In the genomic region with DNA sequence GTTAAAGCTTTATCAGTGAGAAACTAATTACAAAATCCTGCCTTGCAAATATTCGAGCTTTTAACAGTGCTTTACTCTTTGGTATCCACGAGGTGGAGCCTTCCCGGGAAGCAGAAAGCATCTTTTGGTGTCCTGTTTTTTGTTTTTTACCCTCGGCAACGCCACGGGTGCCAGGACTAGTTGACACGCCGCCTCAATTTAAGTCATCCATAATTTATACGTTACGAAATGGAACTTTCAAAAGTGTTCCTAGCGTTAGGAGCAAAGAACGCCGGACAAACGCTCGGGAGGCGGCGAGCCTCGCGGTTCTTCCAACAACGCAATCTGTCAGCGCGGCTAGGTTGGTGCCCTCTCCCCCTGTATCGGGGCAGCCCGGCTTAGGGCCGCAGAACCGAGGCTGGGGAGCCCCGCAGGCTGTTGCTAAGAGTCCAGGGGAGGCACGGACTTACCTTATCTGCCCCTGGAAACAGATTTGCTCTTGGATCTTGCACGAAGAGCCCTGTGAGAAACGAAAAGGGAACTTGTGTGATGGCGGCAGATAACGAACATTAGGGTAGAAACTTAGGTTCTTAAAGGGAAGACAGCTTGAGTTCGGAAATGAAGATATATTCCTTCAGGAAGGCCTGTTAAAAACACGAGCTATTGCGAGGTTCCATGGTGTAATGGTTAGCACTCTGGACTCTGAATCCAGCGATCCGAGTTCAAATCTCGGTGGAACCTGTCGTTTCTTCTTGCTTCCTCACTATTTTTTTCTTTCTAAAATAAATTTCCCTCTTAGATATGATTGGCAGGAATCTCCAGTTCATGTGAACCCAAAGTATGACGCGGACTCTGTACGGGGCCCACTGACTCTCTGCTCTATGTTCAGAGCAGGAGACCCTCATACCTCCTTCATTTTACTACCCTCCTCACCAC, we compare ENCODE assay signal across 8 cellular contexts. TPM values are rescaled to one million over a fixed set of nuclear protein-coding genes. Genes with fewer than 3 reads are reported as not detected.
DNase-seq lines count a peak whose midpoint lies in the region; ATAC-seq and TF ChIP-seq lines count a peak whose summit lies in the region.

No MANE protein-coding gene starts in this region.

- H3K9me3 ChIP-seq in DND-41 (ENCODE audit: insufficient read depth, low read length, severe bottlenecking), result no peaks in the 10 kb centered on the region
- no peaks in the 10 kb centered on the region for H3K9me3 ChIP-seq in Loucy (ENCODE audit: insufficient read depth, low read depth, low read length)
- no peaks in the 10 kb centered on the region for H3K9me3 ChIP-seq in upper lobe of left lung

- H3K4me3 ChIP-seq in DND-41 (ENCODE audit: low read depth in 1 of 2, low read length in 2 of 2) (peak overlapping the region; percentile 51 to 77), Loucy (ENCODE audit: low read length, poor library complexity, severe bottlenecking) (peak overlapping the region; percentile 84), upper lobe of left lung (peak overlapping the region; percentile 65 to 76 (median 70))

- no peaks in the 10 kb centered on the region for H3K9me3 Mint-ChIP-seq in activated naive CD8-positive, alpha-beta T cell treated with anti-CD3 and anti-CD28 coated beads, Interleukin-2, amount 10 ng/mL, durations not matched to agents 7 days and 5 days
- H3K9me3 Mint-ChIP-seq in osteocyte (ENCODE audit: unreplicated experiment), result no peaks in the 10 kb centered on the region

- peak; percentile 82 for TF ChIP-seq CTCF in DND-41 (IDR thresholded peaks at IDR 0.05; ENCODE audit: borderline replicate concordance, extremely low read depth, low read length, poor library complexity, severe bottlenecking)
- peak; percentile 85 for TF ChIP-seq CTCF in Loucy (conservative IDR thresholded peaks at IDR 0.05; ENCODE audit: low read length)
- TF ChIP-seq CTCF in osteocyte (IDR thresholded peaks at IDR 0.05), result peak; percentile 83
- peak; percentile 45 to 63 (median 51) for TF ChIP-seq CTCF in upper lobe of left lung (IDR thresholded peaks at IDR 0.05)

- TF ChIP-seq POLR2A in upper lobe of left lung (IDR thresholded peaks at IDR 0.05), result no peak

- ATAC-seq in DND-41 (ENCODE audit: insufficient read depth, low read depth) (peak; percentile 81), GM21737 (IDR thresholded peaks at IDR 0.05; ENCODE audit: unreplicated experiment) (peak; percentile 73), upper lobe of left lung (ENCODE audit: low FRiP score in 2 of 2) (peak; percentile 83 to 93)
- peak; percentile 68 for ATAC-seq in activated naive CD8-positive, alpha-beta T cell treated with anti-CD3 and anti-CD28 coated beads, Interleukin-2, amount 10 ng/mL, durations not matched to agents 7 days and 5 days (ENCODE audit: low read depth)

- peak; percentile 66 for DNase-seq in DND-41
- peak; percentile 81 for DNase-seq in SK-N-DZ (ENCODE audit: low spot score)
- peak; percentile 57 for DNase-seq in activated naive CD8-positive, alpha-beta T cell treated with anti-CD3 and anti-CD28 coated beads, Interleukin-2, amount 10 ng/mL, durations not matched to agents 7 days and 5 days
- DNase-seq in head of caudate nucleus, result peak; percentile 33 to 87 (median 62)
- peak; percentile 87 for DNase-seq in osteocyte (ENCODE audit: extremely low spot score, unreplicated experiment)
- DNase-seq in upper lobe of left lung, result peak; percentile 51 to 87

- H3K27ac Mint-ChIP-seq in activated naive CD8-positive, alpha-beta T cell treated with anti-CD3 and anti-CD28 coated beads, Interleukin-2, amount 10 ng/mL, durations not matched to agents 7 days and 5 days, result peak overlapping the region; percentile 81
- H3K27ac Mint-ChIP-seq in osteocyte (ENCODE audit: unreplicated experiment), result peak overlapping the region; percentile 79

- H3F3A ChIP-seq in Loucy (ENCODE audit: low read depth), result no peaks in the 10 kb centered on the region

- H3K27me3 Mint-ChIP-seq in activated naive CD8-positive, alpha-beta T cell treated with anti-CD3 and anti-CD28 coated beads, Interleukin-2, amount 10 ng/mL, durations not matched to agents 7 days and 5 days, result peaks cover 34% of the 10 kb centered on the region
- peaks cover 37% of the 10 kb centered on the region for H3K27me3 Mint-ChIP-seq in osteocyte (ENCODE audit: unreplicated experiment)

- POLR2A ChIA-PET in activated naive CD8-positive, alpha-beta T cell treated with anti-CD3 and anti-CD28 coated beads, Interleukin-2, amount 10 ng/mL, durations not matched to agents 7 days and 5 days (lab: Charles Lee), result interaction anchor here (0.7 to 1.6 kb wide), 3 partner anchors 131 to 341 kb away, joined by 3 to 7 read pairs (median 3); a partner anchor contains a TSS

- intact Hi-C loops in head of caudate nucleus (cut with DNase I), result no loop called here

- H3K4me2 ChIP-seq in DND-41 (ENCODE audit: insufficient read depth, low read length) (peak overlapping the region; percentile 74), Loucy (ENCODE audit: low read depth, low read length, poor library complexity, severe bottlenecking) (peak overlapping the region; percentile 82)

- H3K4me1 ChIP-seq in DND-41 (ENCODE audit: insufficient read depth, low read length), result peaks cover 21% of the 10 kb centered on the region
- H3K4me1 ChIP-seq in Loucy (ENCODE audit: insufficient read depth, low read length, poor library complexity, severe bottlenecking), result peaks cover 8% of the 10 kb centered on the region
- peaks cover 6 to 11% (median 6%) of the 10 kb centered on the region in 4 donors for H3K4me1 ChIP-seq in upper lobe of left lung

- H3K27ac ChIP-seq in DND-41 (ENCODE audit: low read length), result peak overlapping the region; percentile 74
- peak overlapping the region; percentile 66 to 93 (median 86) for H3K27ac ChIP-seq in upper lobe of left lung

- H3K36me3 Mint-ChIP-seq in activated naive CD8-positive, alpha-beta T cell treated with anti-CD3 and anti-CD28 coated beads, Interleukin-2, amount 10 ng/mL, durations not matched to agents 7 days and 5 days, result no peaks in the 10 kb centered on the region
- no peaks in the 10 kb centered on the region for H3K36me3 Mint-ChIP-seq in osteocyte (ENCODE audit: unreplicated experiment)

- H2AFZ ChIP-seq in DND-41 (ENCODE audit: low read depth, low read length), result peak overlapping the region; percentile 90
- H2AFZ ChIP-seq in Loucy (ENCODE audit: low read length), result peak overlapping the region; percentile 98

- H3K27me3 ChIP-seq in DND-41 (ENCODE audit: insufficient read depth, low read length, poor library complexity), result no peaks in the 10 kb centered on the region
- H3K27me3 ChIP-seq in Loucy (ENCODE audit: insufficient read depth, low read length, poor library complexity, severe bottlenecking), result peaks cover 10% of the 10 kb centered on the region
- H3K27me3 ChIP-seq in upper lobe of left lung, result peaks cover 0 to 3% (median 0%) of the 10 kb centered on the region in 4 donors

- H3K9ac ChIP-seq in DND-41 (ENCODE audit: low read depth, low read length), result peak overlapping the region; percentile 72
- peak overlapping the region; percentile 93 for H3K9ac ChIP-seq in Loucy (ENCODE audit: low read depth, low read length, poor library complexity, severe bottlenecking)

- H4K20me1 ChIP-seq in DND-41 (ENCODE audit: insufficient read depth, low read length) (no peaks in the 10 kb centered on the region), Loucy (ENCODE audit: insufficient read depth, low read length, poor library complexity, severe bottlenecking) (no peaks in the 10 kb centered on the region)

- WGBS in upper lobe of left lung, 2 donors, result 1% methylated on average over 39 to 42 of the region's 42 CpGs

- H3K4me1 Mint-ChIP-seq in activated naive CD8-positive, alpha-beta T cell treated with anti-CD3 and anti-CD28 coated beads, Interleukin-2, amount 10 ng/mL, durations not matched to agents 7 days and 5 days, result peaks cover 22% of the 10 kb centered on the region
- peaks cover 10% of the 10 kb centered on the region for H3K4me1 Mint-ChIP-seq in osteocyte (ENCODE audit: unreplicated experiment)

- no peaks in the 10 kb centered on the region for H3K79me2 ChIP-seq in DND-41 (ENCODE audit: insufficient read depth, low read length)
- H3K79me2 ChIP-seq in Loucy (ENCODE audit: insufficient read depth, low read length), result no peaks in the 10 kb centered on the region

- H3K9me2 ChIP-seq in Loucy (replicated peaks; ENCODE audit: low read depth, low read length), result no peaks in the 10 kb centered on the region

- TF ChIP-seq EP300 in upper lobe of left lung (IDR thresholded peaks at IDR 0.05), result no peak

- H3K4me3 Mint-ChIP-seq in activated naive CD8-positive, alpha-beta T cell treated with anti-CD3 and anti-CD28 coated beads, Interleukin-2, amount 10 ng/mL, durations not matched to agents 7 days and 5 days, result peak overlapping the region; percentile 90
- peak overlapping the region; percentile 78 for H3K4me3 Mint-ChIP-seq in osteocyte (ENCODE audit: unreplicated experiment)

- H3K36me3 ChIP-seq in DND-41 (ENCODE audit: insufficient read depth, low read length), result no peaks in the 10 kb centered on the region
- no peaks in the 10 kb centered on the region for H3K36me3 ChIP-seq in Loucy (ENCODE audit: insufficient read depth, low read length)
- no peaks in the 10 kb centered on the region for H3K36me3 ChIP-seq in upper lobe of left lung

RNA-seq across cellular contexts. Expression of a gene that starts 46.2 kb away (rescaled TPM):
- polyA plus RNA-seq in SK-N-DZ (2014; cell fraction: cytosol; rRNA removed), result 8.6 and 11.1 TPM in 2 replicates
- polyA plus RNA-seq in SK-N-DZ (2014; cell fraction: nucleus; rRNA removed), result 7.1 and 9.7 TPM in 2 replicates
- 10 to 100 TPM; 13.1 to 14.1 TPM for total RNA-seq in activated naive CD8-positive, alpha-beta T cell treated with anti-CD3 and anti-CD28 coated beads, Interleukin-2, amount 10 ng/mL, durations not matched to agents 7 days and 5 days
- total RNA-seq in osteocyte (9.5 and 10.7 TPM in 2 replicates), upper lobe of left lung (10 to 100 TPM in 1 of 6 donors, 1 to 10 TPM in 5; 3.9 to 14.4 (median 5.1) TPM)

Comparison
In these comparisons a context has a peak if more than half of its experiments do, and no peak if none do; other contexts are left out.
1. Peak in every context shown above with its lines: DNase-seq, ATAC-seq, H3K4me3 ChIP-seq and H3K27ac ChIP-seq.